In the genomic region with DNA sequence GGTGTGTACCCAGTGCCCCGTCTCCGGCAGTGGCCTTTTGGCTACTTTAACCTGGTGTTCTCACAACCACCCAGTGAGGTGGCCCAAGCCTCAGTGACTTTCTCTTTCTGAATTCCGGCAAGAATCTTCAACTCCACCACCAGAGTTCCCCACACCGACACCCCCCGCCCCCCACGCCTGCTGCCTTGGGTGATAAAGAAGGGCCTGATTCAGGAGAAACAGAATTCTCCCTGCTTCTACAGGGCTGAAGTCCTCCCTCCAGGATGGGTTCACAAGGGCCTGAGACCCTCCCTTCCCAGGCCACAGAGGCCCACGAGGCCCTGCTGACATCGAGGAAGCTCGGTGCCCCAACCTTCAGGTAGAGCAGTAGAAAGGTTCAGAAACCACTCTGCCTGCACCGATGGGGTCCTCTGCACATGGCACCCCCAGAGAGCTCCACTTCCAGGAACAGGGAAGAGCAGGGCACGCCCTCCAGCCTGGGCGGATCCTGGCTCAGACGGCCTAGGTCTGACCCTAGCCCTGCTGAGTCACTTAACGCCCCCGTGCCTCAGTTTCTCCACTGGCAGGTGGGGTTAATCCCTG, we compare ENCODE assay signal across 2 cellular contexts.
TF ChIP-seq lines count a peak whose summit lies in the region.

No MANE protein-coding gene starts in this region.

TF ChIP-seq in A549, 52 proteins besides CTCF, POLR2A, EP300 and RAD21:
- TF ChIP-seq JUNB (IDR thresholded peaks at IDR 0.05) (no peak), HOXB13 (CRISPR knock-in tag; IDR thresholded peaks at IDR 0.05; ENCODE audit: low read depth) (no peak), KDM1A (IDR thresholded peaks at IDR 0.05; ENCODE audit: low read depth) (no peak), SREBF2 (IDR thresholded peaks at IDR 0.05) (no peak), HOXA7 (CRISPR knock-in tag; IDR thresholded peaks at IDR 0.05) (no peak), MAFK (IDR thresholded peaks at IDR 0.05; ENCODE audit: partially characterized antibody) (no peak), GATA3 (IDR thresholded peaks at IDR 0.05; ENCODE audit: borderline replicate concordance) (no peak), JUN (IDR thresholded peaks at IDR 0.05) (no peak), CEBPB (IDR thresholded peaks at IDR 0.05) (no peak), RCOR1 (IDR thresholded peaks at IDR 0.05; ENCODE audit: low read depth, low read length) (no peak), NR3C1 (IDR thresholded peaks at IDR 0.05) (no peak), RNF2 (IDR thresholded peaks at IDR 0.05; ENCODE audit: borderline replicate concordance, low read depth) (no peak), FOSB (CRISPR knock-in tag; IDR thresholded peaks at IDR 0.05) (no peak), CHD4 (IDR thresholded peaks at IDR 0.05; ENCODE audit: borderline replicate concordance) (no peak), ZC3H11A (IDR thresholded peaks at IDR 0.05) (no peak), HOXB5 (CRISPR knock-in tag; IDR thresholded peaks at IDR 0.05) (no peak), MYC (IDR thresholded peaks at IDR 0.05; ENCODE audit: borderline replicate concordance, low read length) (no peak), KDM5A (IDR thresholded peaks at IDR 0.05) (no peak), PHF8 (IDR thresholded peaks at IDR 0.05; ENCODE audit: borderline replicate concordance, low read depth) (no peak)
TF ChIP-seq in A549: peak in this region for 0.

TF ChIP-seq in HEK293, 187 proteins besides CTCF, POLR2A, EP300 and RAD21:
- TF ChIP-seq KLF7 (tag by site-specific recombination; IDR thresholded peaks at IDR 0.05; ENCODE audit: borderline replicate concordance) (0 out of 2 replicates have a peak, but pooled peaks have one; percentile 22), ZNF19 (tag by site-specific recombination; IDR thresholded peaks at IDR 0.05; ENCODE audit: low read depth) (no peak), SP2 (tag by site-specific recombination; IDR thresholded peaks at IDR 0.05) (peak; percentile 50), ZBTB7A (tag by site-specific recombination; IDR thresholded peaks at IDR 0.05; ENCODE audit: low read depth) (no peak), ZNF391 (tag by site-specific recombination; IDR thresholded peaks at IDR 0.05; ENCODE audit: borderline replicate concordance, low read depth) (no peak), HOXA7 (CRISPR knock-in tag; IDR thresholded peaks at IDR 0.05; ENCODE audit: borderline replicate concordance) (no peak), ZNF114 (tag by site-specific recombination; IDR thresholded peaks at IDR 0.05) (no peak), ZNF830 (tag by site-specific recombination; IDR thresholded peaks at IDR 0.05; ENCODE audit: low read depth) (no peak), ZNF239 (tag by site-specific recombination; IDR thresholded peaks at IDR 0.05) (no peak), ZNF292 (tag by site-specific recombination; IDR thresholded peaks at IDR 0.05; ENCODE audit: borderline replicate concordance, low read depth) (no peak), KLF1 (tag by site-specific recombination; IDR thresholded peaks at IDR 0.05) (peak; percentile 65), ZNF211 (tag by site-specific recombination; IDR thresholded peaks at IDR 0.05; ENCODE audit: low read depth) (no peak), EGR2 (tag by site-specific recombination; IDR thresholded peaks at IDR 0.05; ENCODE audit: low read depth) (no peak), GLIS1 (tag by site-specific recombination; IDR thresholded peaks at IDR 0.05) (peak; percentile 31; the same call in 1 of the 2 replicates), ZNF423 (tag by site-specific recombination; IDR thresholded peaks at IDR 0.05) (no peak), ZEB2 (tag by site-specific recombination; IDR thresholded peaks at IDR 0.05) (no peak), GLI2 (tag by site-specific recombination; IDR thresholded peaks at IDR 0.05; ENCODE audit: borderline replicate concordance, low read depth) (no peak), ZNF624 (tag by site-specific recombination; IDR thresholded peaks at IDR 0.05) (no peak), MYNN (tag by site-specific recombination; IDR thresholded peaks at IDR 0.05; ENCODE audit: borderline replicate concordance) (no peak), ZNF174 (tag by site-specific recombination; IDR thresholded peaks at IDR 0.05) (no peak), ZNF335 (tag by site-specific recombination; conservative IDR thresholded peaks at IDR 0.05) (peak; percentile 53)
- TF ChIP-seq, protein P1, sequence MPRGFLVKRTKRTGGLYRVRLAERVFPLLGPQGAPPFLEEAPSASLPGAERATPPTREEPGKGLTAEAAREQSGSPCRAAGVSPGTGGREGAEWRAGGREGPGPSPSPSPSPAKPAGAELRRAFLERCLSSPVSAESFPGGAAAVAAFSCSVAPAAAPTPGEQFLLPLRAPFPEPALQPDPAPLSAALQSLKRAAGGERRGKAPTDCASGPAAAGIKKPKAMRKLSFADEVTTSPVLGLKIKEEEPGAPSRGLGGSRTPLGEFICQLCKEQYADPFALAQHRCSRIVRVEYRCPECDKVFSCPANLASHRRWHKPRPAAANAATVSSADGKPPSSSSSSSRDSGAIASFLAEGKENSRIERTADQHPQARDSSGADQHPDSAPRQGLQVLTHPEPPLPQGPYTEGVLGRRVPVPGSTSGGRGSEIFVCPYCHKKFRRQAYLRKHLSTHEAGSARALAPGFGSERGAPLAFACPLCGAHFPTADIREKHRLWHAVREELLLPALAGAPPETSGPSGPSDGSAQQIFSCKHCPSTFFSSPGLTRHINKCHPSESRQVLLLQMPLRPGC (tag by site-specific recombination; IDR thresholded peaks at IDR 0.05) = 0 out of 2 replicates have a peak, but pooled peaks have one; percentile 4
